Comparison of ENCODE assay signal across 8 cellular contexts in genomic region chr6:63571382-63571882, GRCh38. TPM values are rescaled to one million over a fixed set of nuclear protein-coding genes. Genes with fewer than 3 reads are reported as not detected.
DNase-seq lines count a peak whose midpoint lies in the region; ATAC-seq and TF ChIP-seq lines count a peak whose summit lies in the region.

No MANE protein-coding gene starts in this region.

- no peak for DNase-seq in DND-41
- DNase-seq in NCI-H774 (lab: John Stamatoyannopoulos, UW): peak; percentile 52
- DNase-seq in coronary artery (ENCODE audit: low spot score): no peak
- DNase-seq in NCI-H2196 (lab: John Stamatoyannopoulos, UW; ENCODE audit: unreplicated experiment): no peak

- ATAC-seq in DND-41 (ENCODE audit: insufficient read depth, low read depth): no peak
- ATAC-seq in GM21576 (IDR thresholded peaks at IDR 0.05; ENCODE audit: unreplicated experiment): no peak
- no peak for ATAC-seq in HG02885 (IDR thresholded peaks at IDR 0.05; ENCODE audit: poor library complexity, unreplicated experiment)
- no peak for ATAC-seq in GM21786 (IDR thresholded peaks at IDR 0.05; ENCODE audit: unreplicated experiment)

- no peaks in the 10 kb centered on the region for H3K9me3 ChIP-seq in DND-41 (ENCODE audit: insufficient read depth, low read length, severe bottlenecking)
- H3K9me3 ChIP-seq in neural cell (ENCODE audit: low read length): no peaks in the 10 kb centered on the region

- TF ChIP-seq RAD21 in neural cell (conservative IDR thresholded peaks at IDR 0.05): no peak

- no peaks in the 10 kb centered on the region for H3K9me2 ChIP-seq in neural cell (ENCODE audit: insufficient read depth, low read length)

- H3K36me3 ChIP-seq in DND-41 (ENCODE audit: insufficient read depth, low read length) (peaks cover 4% of the 10 kb centered on the region), neural cell (ENCODE audit: insufficient read depth, low read length) (no peaks in the 10 kb centered on the region)

- H3K9ac ChIP-seq in DND-41 (ENCODE audit: low read depth, low read length): peak overlapping the region; percentile 99
- peak overlapping the region; percentile 93 for H3K9ac ChIP-seq in neural cell (ENCODE audit: low read length)

- H3F3A ChIP-seq in neural cell (ENCODE audit: insufficient read depth, low read length, poor library complexity, severe bottlenecking): peaks cover 6% of the 10 kb centered on the region

- peak overlapping the region; percentile 81 for H3K27ac ChIP-seq in DND-41 (ENCODE audit: low read length)
- peak overlapping the region; percentile 98 to 100 for H3K27ac ChIP-seq in coronary artery
- H3K27ac ChIP-seq in neural cell (ENCODE audit: low read length): peak overlapping the region; percentile 99

- H3K79me2 ChIP-seq in DND-41 (ENCODE audit: insufficient read depth, low read length) (peaks cover 40% of the 10 kb centered on the region), neural cell (replicated peaks; ENCODE audit: insufficient read depth, low read length) (peaks cover 37% of the 10 kb centered on the region)

- H3K4me2 ChIP-seq in DND-41 (ENCODE audit: insufficient read depth, low read length) (peak overlapping the region; percentile 77), neural cell (ENCODE audit: low read length) (peak overlapping the region; percentile 77)

- peak overlapping the region; percentile 88 for H2AFZ ChIP-seq in DND-41 (ENCODE audit: low read depth, low read length)
- H2AFZ ChIP-seq in neural cell (ENCODE audit: low read depth, low read length): peak overlapping the region; percentile 69

- peaks cover 27% of the 10 kb centered on the region for H3K4me1 ChIP-seq in DND-41 (ENCODE audit: insufficient read depth, low read length)

- H3K27me3 ChIP-seq in DND-41 (ENCODE audit: insufficient read depth, low read length, poor library complexity) (no peaks in the 10 kb centered on the region), neural cell (ENCODE audit: insufficient read depth, low read depth, low read length) (no peaks in the 10 kb centered on the region)

- TF ChIP-seq EP300 in neural cell (conservative IDR thresholded peaks at IDR 0.05; ENCODE audit: poor library complexity, severe bottlenecking): no peak

- TF ChIP-seq CTCF in DND-41 (IDR thresholded peaks at IDR 0.05; ENCODE audit: borderline replicate concordance, extremely low read depth, low read length, poor library complexity, severe bottlenecking) (no peak), coronary artery (IDR thresholded peaks at IDR 0.05) (no peak), neural cell (IDR thresholded peaks at IDR 0.05; ENCODE audit: poor library complexity, severe bottlenecking) (no peak)

- H3K4me3 ChIP-seq in DND-41 (ENCODE audit: low read depth in 1 of 2, low read length in 2 of 2) (peak overlapping the region in 1 of 2 experiments; percentile 62; a peak in 3 of 4 replicates), coronary artery (peak overlapping the region; percentile 85), neural cell (ENCODE audit: low read length) (peak overlapping the region; percentile 92)

- H4K20me1 ChIP-seq in DND-41 (ENCODE audit: insufficient read depth, low read length) (peaks cover 29% of the 10 kb centered on the region), neural cell (ENCODE audit: insufficient read depth) (peaks cover 19% of the 10 kb centered on the region)

TF ChIP-seq in neural cell, 6 proteins besides CTCF, POLR2A, EP300 and RAD21:
- TF ChIP-seq MXI1 (conservative IDR thresholded peaks at IDR 0.05; ENCODE audit: poor library complexity, severe bottlenecking) (no peak), REST (IDR thresholded peaks at IDR 0.05; ENCODE audit: borderline replicate concordance) (no peak)

RNA-seq across cellular contexts. Expression of gene PTP4A1, which starts 0.8 kb away (rescaled TPM):
- 51.5 and 57.6 TPM in 2 replicates for polyA plus RNA-seq in neural cell
- polyA minus RNA-seq in neural cell: 98.4 and 136 TPM in 2 replicates
